Comparison of ENCODE assay signal across 30 cellular contexts in the genomic region with DNA sequence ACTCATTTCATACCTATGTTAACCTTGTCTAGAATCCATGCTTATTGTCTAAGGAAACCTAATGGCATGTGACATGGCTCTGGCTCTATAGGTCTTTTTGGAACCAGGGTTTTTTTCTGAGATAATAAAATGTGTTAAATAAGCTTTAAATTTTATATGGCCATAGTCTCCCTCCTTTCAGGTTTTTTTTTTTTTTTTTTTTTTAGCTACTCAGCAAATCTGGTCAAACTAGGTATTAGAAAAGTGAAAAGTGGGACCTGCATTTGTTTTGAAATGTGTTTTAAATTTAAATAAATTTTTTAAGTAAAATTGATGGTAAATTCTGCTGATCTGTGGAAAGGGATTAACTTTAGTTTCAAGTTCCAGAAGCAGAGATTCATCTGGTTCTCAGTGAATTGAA. TPM values are rescaled to one million over a fixed set of nuclear protein-coding genes. Genes with fewer than 3 reads are reported as not detected.
"Had no signal": no experiment of that assay in that cellular context is flagged by ENCODE, and none has a peak within 500 bp of the region (broad histone marks: within the 10 kb centered on the region; RNA-seq: fewer than 3 reads in every experiment).

No MANE protein-coding gene starts in this region.

- H3K9me3 Mint-ChIP-seq: nephron had no signal

- H3K27me3 ChIP-seq: esophagus squamous epithelium, ovary, stomach, thyroid gland, vagina had no signal

- H3K4me3 Mint-ChIP-seq: memory B cell; naive thymus-derived CD4-positive, alpha-beta T cell; nephron had no signal

- H3K27ac ChIP-seq: coronary artery, esophagus squamous epithelium, ovary, psoas muscle, stomach, thyroid gland, vagina had no signal

- H3K36me3 ChIP-seq: esophagus squamous epithelium, ovary, stomach, thyroid gland, vagina had no signal

- ATAC-seq: naive thymus-derived CD4-positive, alpha-beta T cell; psoas muscle; right cardiac atrium had no signal

- H3K4me3 ChIP-seq: coronary artery, esophagus squamous epithelium, lung, ovary, psoas muscle, stomach, thyroid gland, vagina had no signal

- DNase-seq: dermis blood vessel endothelial cell; effector memory CD4-positive, alpha-beta T cell; esophagus squamous epithelium; midbrain; naive thymus-derived CD4-positive, alpha-beta T cell; nucleus accumbens; ovary; posterior cingulate gyrus; psoas muscle; right cardiac atrium; small intestine; stimulated activated CD4-positive, alpha-beta T cell treated with anti-CD3 and anti-CD28 coated beads, Interleukin-15, amount 100 ng/mL, for 24 hours; stimulated activated CD4-positive, alpha-beta T cell treated with anti-CD3 and anti-CD28 coated beads, Interleukin-4, amount 100 ng/mL, for 1 hour; stimulated activated CD8-positive, alpha-beta memory T cell treated with anti-CD3 and anti-CD28 coated beads, Interleukin-4, amount 100 ng/mL, for 48 hours; stimulated activated naive CD4-positive, alpha-beta T cell treated with Interleukin-2 at 50 U/mL for 16 hours; stomach; thyroid gland; trophoblast cell had no signal

- H3K4me1 Mint-ChIP-seq: naive thymus-derived CD4-positive, alpha-beta T cell had no signal

- H3K9me3 ChIP-seq: esophagus squamous epithelium, ovary, psoas muscle, stomach, thyroid gland, vagina had no signal

- FAIRE-seq: endothelial cell of umbilical vein, frontal cortex, keratinocyte, small intestine had no signal

- H3K27ac Mint-ChIP-seq: memory B cell; naive thymus-derived CD4-positive, alpha-beta T cell had no signal

- H3K4me1 ChIP-seq: psoas muscle, stomach, thyroid gland had no signal

RNA-seq across cellular contexts. Expression of a gene that starts 52.1 kb away (rescaled TPM):
- total RNA-seq: dermis blood vessel endothelial cell; endothelial cell of umbilical vein; epithelial cell of proximal tubule; fibroblast of villous mesenchyme; frontal cortex; naive thymus-derived CD4-positive, alpha-beta T cell; renal cortical epithelial cell; right cardiac atrium; stomach; vagina had no signal
- polyA plus RNA-seq: endothelial cell of umbilical vein; keratinocyte; liver; lung; naive thymus-derived CD4-positive, alpha-beta T cell; small intestine; stomach had no signal
